17 cellular contexts compared by ENCODE assay signal in genomic region chr10:1293636-1294440, GRCh38.
DNase-seq lines count a peak whose midpoint lies in the region; ATAC-seq and TF ChIP-seq lines count a peak whose summit lies in the region.
"Had no signal": no experiment of that assay in that cellular context is flagged by ENCODE, and none has a peak within 500 bp of the region (broad histone marks: within the 10 kb centered on the region; RNA-seq: fewer than 3 reads in every experiment).

No MANE protein-coding gene starts in this region.

- peaks cover 5% of the 10 kb centered on the region for H3K27me3 Mint-ChIP-seq in nephron progenitor cell (ENCODE audit: low read depth, poor library complexity)

- H3K9me3 Mint-ChIP-seq in nephron progenitor cell = no peaks in the 10 kb centered on the region
- H3K9me3 Mint-ChIP-seq: activated B cell treated with CpG ODN at 0.5 μM for 24 hours; CD8-positive, alpha-beta T cell; stimulated activated effector memory CD8-positive, alpha-beta T cell treated with anti-CD3 and anti-CD28 coated beads, Interleukin-12 subunit alpha, Interleukin-12 subunit beta, amount 100 ng/mL, for 72 hours had no signal

- peak; percentile 11 for DNase-seq in NCI-H2227 (lab: John Stamatoyannopoulos, UW; ENCODE audit: unreplicated experiment)
- no peak for DNase-seq in NCI-H2227 treated with DMSO at 0.1 percent for 48 hours (lab: John Stamatoyannopoulos, UW)
- DNase-seq in fibroblast of villous mesenchyme (ENCODE audit: low read depth) = peak; percentile 1
- DNase-seq in nephron progenitor cell = no peak
- peak; percentile 25 for DNase-seq in ureter (ENCODE audit: low spot score)
- no peak for DNase-seq in NCI-H2081 treated with DMSO at 0.1 percent for 48 hours (lab: John Stamatoyannopoulos, UW)
- no peak for DNase-seq in NCI-H1092 treated with DMSO at 0.1 percent for 48 hours (lab: John Stamatoyannopoulos, UW)
- DNase-seq: activated B cell treated with CpG ODN at 0.5 μM for 24 hours; activated gamma-delta T cell; CD8-positive, alpha-beta T cell; colonic mucosa; esophagus squamous epithelium; HCEC 1CT; Peyer's patch; trophoblast cell had no signal

- peak overlapping the region; percentile 61 for H3K4me3 Mint-ChIP-seq in nephron progenitor cell
- H3K4me3 Mint-ChIP-seq: activated B cell treated with CpG ODN at 0.5 μM for 24 hours; CD8-positive, alpha-beta T cell; stimulated activated effector memory CD8-positive, alpha-beta T cell treated with anti-CD3 and anti-CD28 coated beads, Interleukin-12 subunit alpha, Interleukin-12 subunit beta, amount 100 ng/mL, for 72 hours had no signal

- H3K36me3 Mint-ChIP-seq in nephron progenitor cell (ENCODE audit: low read depth) = no peaks in the 10 kb centered on the region
- H3K36me3 Mint-ChIP-seq: CD8-positive, alpha-beta T cell; stimulated activated effector memory CD8-positive, alpha-beta T cell treated with anti-CD3 and anti-CD28 coated beads, Interleukin-12 subunit alpha, Interleukin-12 subunit beta, amount 100 ng/mL, for 72 hours had no signal

- no peak overlapping the region for H3K4me3 ChIP-seq in fibroblast of villous mesenchyme (ENCODE audit: low read depth, low read length)
- H3K4me3 ChIP-seq: colonic mucosa, esophagus squamous epithelium, Peyer's patch had no signal

- ATAC-seq in GM18502 (IDR thresholded peaks at IDR 0.05; ENCODE audit: poor library complexity, unreplicated experiment) = no peak
- ATAC-seq: CD8-positive, alpha-beta T cell; stimulated activated effector memory CD8-positive, alpha-beta T cell treated with anti-CD3 and anti-CD28 coated beads, Interleukin-12 subunit alpha, Interleukin-12 subunit beta, amount 100 ng/mL, for 72 hours had no signal

- H3K27ac Mint-ChIP-seq in nephron progenitor cell = peak overlapping the region; percentile 90
- H3K27ac Mint-ChIP-seq: activated B cell treated with CpG ODN at 0.5 μM for 24 hours; CD8-positive, alpha-beta T cell; stimulated activated effector memory CD8-positive, alpha-beta T cell treated with anti-CD3 and anti-CD28 coated beads, Interleukin-12 subunit alpha, Interleukin-12 subunit beta, amount 100 ng/mL, for 72 hours had no signal

- H3K4me1 Mint-ChIP-seq in nephron progenitor cell = peaks cover 83% of the 10 kb centered on the region
- H3K4me1 Mint-ChIP-seq: activated B cell treated with CpG ODN at 0.5 μM for 24 hours; stimulated activated effector memory CD8-positive, alpha-beta T cell treated with anti-CD3 and anti-CD28 coated beads, Interleukin-12 subunit alpha, Interleukin-12 subunit beta, amount 100 ng/mL, for 72 hours had no signal

- no peak for TF ChIP-seq CTCF in fibroblast of villous mesenchyme (IDR thresholded peaks at IDR 0.05; ENCODE audit: insufficient read depth, low read depth, low read length)
- TF ChIP-seq CTCF in nephron progenitor cell (IDR thresholded peaks at IDR 0.05) = no peak

Comparison
In these comparisons a context has a peak if more than half of its experiments do, and no peak if none do; other contexts are left out.
1. DNase-seq: peak in NCI-H2227 (single experiment), fibroblast of villous mesenchyme (single experiment) and ureter (single experiment); none in NCI-H2227 treated with DMSO at 0.1 percent for 48 hours (single experiment), nephron progenitor cell (single experiment), NCI-H2081 treated with DMSO at 0.1 percent for 48 hours (single experiment) and NCI-H1092 treated with DMSO at 0.1 percent for 48 hours (single experiment).